In genomic region chr19:48446579-48446978, GRCh38 we compare ENCODE assay signal across 9 cellular contexts. TPM values are rescaled to one million over a fixed set of nuclear protein-coding genes. Genes with fewer than 3 reads are reported as not detected.
DNase-seq lines count a peak whose midpoint lies in the region; ATAC-seq and TF ChIP-seq lines count a peak whose summit lies in the region.
"Had no signal": no experiment of that assay in that cellular context is flagged by ENCODE, and none has a peak within 500 bp of the region (broad histone marks: within the 10 kb centered on the region; RNA-seq: fewer than 3 reads in every experiment).

No MANE protein-coding gene starts in this region.

- H3K27me3 ChIP-seq in colonic mucosa = peaks cover 24% of the 10 kb centered on the region
- H3K27me3 ChIP-seq in naive thymus-derived CD4-positive, alpha-beta T cell (ENCODE audit: control insufficient read depth in 2 of 2, insufficient read depth in 2 of 2, low read length in 2 of 2) = peaks cover 0 to 8% of the 10 kb centered on the region in 2 donors

- POLR2A ChIA-PET in naive thymus-derived CD4-positive, alpha-beta T cell (lab: Charles Lee) = interaction anchor here (0.7 to 2.2 kb wide), 5 partner anchors 22 to 191 kb away, joined by 3 to 5 read pairs (median 3); partner anchors contain the start of genes KDELR1, SYNGR4 and TMEM143

- H3K9ac ChIP-seq in colonic mucosa (ENCODE audit: low read depth in 2 of 2, low read length in 2 of 2) = peak overlapping the region; percentile 74 to 88

- H3K27ac ChIP-seq in KOPT-K1 (ENCODE audit: low read depth, low read length, poor library complexity, severe bottlenecking) (peak overlapping the region; percentile 66), colonic mucosa (no peak overlapping the region)
- H3K27ac ChIP-seq in naive thymus-derived CD4-positive, alpha-beta T cell (ENCODE audit: low read depth, low read length) = peak overlapping the region; percentile 83

- intact Hi-C loops in colonic mucosa (cut with DNase I) = no loop called here
- intact Hi-C loops in naive thymus-derived CD4-positive, alpha-beta T cell (cut with micrococcal nuclease) = loop anchor here in 1 of 2 donors (5.0 kb wide), 1 partner anchor 36 kb away; no protein-coding TSS in a partner anchor

- peak overlapping the region; percentile 97 for H3K4me3 ChIP-seq in AG09309 (ENCODE audit: control insufficient read depth, low read depth, low read length)
- H3K4me3 ChIP-seq in colonic mucosa = peak overlapping the region; percentile 93
- H3K4me3 ChIP-seq in naive thymus-derived CD4-positive, alpha-beta T cell (ENCODE audit: low read length) = peak overlapping the region; percentile 80

- peaks cover 4% of the 10 kb centered on the region for H3K4me1 ChIP-seq in colonic mucosa
- peaks cover 20 to 22% of the 10 kb centered on the region in 2 donors for H3K4me1 ChIP-seq in naive thymus-derived CD4-positive, alpha-beta T cell (ENCODE audit: control insufficient read depth in 2 of 2, insufficient read depth in 2 of 2, low read length in 2 of 2)

- CTCF ChIA-PET in naive thymus-derived CD4-positive, alpha-beta T cell (lab: Charles Lee) = no interaction called here

- H3K9me3 ChIP-seq in KOPT-K1 (ENCODE audit: insufficient read depth, low read length, poor library complexity, severe bottlenecking) = no peaks in the 10 kb centered on the region
- H3K9me3 ChIP-seq in colonic mucosa = no peaks in the 10 kb centered on the region
- H3K9me3 ChIP-seq in naive thymus-derived CD4-positive, alpha-beta T cell (ENCODE audit: control insufficient read depth in 2 of 3, low read length in 3 of 3) = no peaks in the 10 kb centered on the region

- H3K9me3 Mint-ChIP-seq in naive thymus-derived CD4-positive, alpha-beta T cell = no peaks in the 10 kb centered on the region

- TF ChIP-seq CTCF in AG09309 (IDR thresholded peaks at IDR 0.05; ENCODE audit: control insufficient read depth, insufficient read depth, low read depth, low read length, missing control alignments) = no peak
- TF ChIP-seq CTCF in colonic mucosa (IDR thresholded peaks at IDR 0.05) = no peak

- peaks cover 46% of the 10 kb centered on the region for H3K36me3 ChIP-seq in KOPT-K1 (ENCODE audit: insufficient read depth, low read length)
- H3K36me3 ChIP-seq in colonic mucosa = peaks cover 16% of the 10 kb centered on the region
- H3K36me3 ChIP-seq in naive thymus-derived CD4-positive, alpha-beta T cell (ENCODE audit: control insufficient read depth in 2 of 3, insufficient read depth in 3 of 3, low read length in 3 of 3) = peaks cover 11 to 48% (median 24%) of the 10 kb centered on the region in 3 experiments

- H3K4me1 Mint-ChIP-seq in naive thymus-derived CD4-positive, alpha-beta T cell = peaks cover 19 to 44% (median 37%) of the 10 kb centered on the region in 7 donors

- DNase-seq in AG09309 (ENCODE audit: low read depth) (no peak), colonic mucosa (no peak), NCI-H1092 (lab: John Stamatoyannopoulos, UW) (no peak), H4 (ENCODE audit: low spot score) (no peak)
- DNase-seq in naive thymus-derived CD4-positive, alpha-beta T cell = no peak
- no peak for DNase-seq in stimulated activated CD4-positive, alpha-beta T cell treated with anti-CD3 and anti-CD28 coated beads, Interleukin-15, amount 100 ng/mL, for 24 hours
- DNase-seq: NCI-H1436 had no signal

- peaks cover 6 to 26% (median 17%) of the 10 kb centered on the region in 5 donors for H3K27me3 Mint-ChIP-seq in naive thymus-derived CD4-positive, alpha-beta T cell

- peak overlapping the region; percentile 87 to 96 (median 93) for H3K4me3 Mint-ChIP-seq in naive thymus-derived CD4-positive, alpha-beta T cell

- no peak for ATAC-seq in naive thymus-derived CD4-positive, alpha-beta T cell
- no peak for ATAC-seq in HG03439 (IDR thresholded peaks at IDR 0.05; ENCODE audit: unreplicated experiment)

- H3K36me3 Mint-ChIP-seq in naive thymus-derived CD4-positive, alpha-beta T cell = peaks cover 8 to 27% (median 17%) of the 10 kb centered on the region in 5 donors

- peak overlapping the region in 8 of 9 donors; percentile 28 to 96 (median 86) for H3K27ac Mint-ChIP-seq in naive thymus-derived CD4-positive, alpha-beta T cell

RNA-seq across cellular contexts. Expression of gene GRWD1, which starts 0.8 kb away (rescaled TPM):
- total RNA-seq in colonic mucosa = 10 to 100 TPM; 17.0 to 45.8 TPM
- 10 to 100 TPM; 26.1 to 45.8 (median 36.3) TPM for total RNA-seq in naive thymus-derived CD4-positive, alpha-beta T cell
- polyA plus RNA-seq in naive thymus-derived CD4-positive, alpha-beta T cell = 10 to 100 TPM; 42.8 to 51.6 TPM
- 54.8 and 65.5 TPM in 2 replicates for total RNA-seq in H4 (2014; rRNA removed; shearing (Covaris generic))

RNA-seq across cellular contexts. Expression of gene KCNJ14, which starts 8.8 kb away (rescaled TPM):
- under 1 TPM; 0.35 to 0.99 TPM for total RNA-seq in colonic mucosa
- total RNA-seq in naive thymus-derived CD4-positive, alpha-beta T cell = 1 to 10 TPM; 1.5 to 3.9 (median 2.4) TPM
- under 1 TPM; 0.05 to 0.21 TPM for polyA plus RNA-seq in naive thymus-derived CD4-positive, alpha-beta T cell
- 0.23 and 0.41 TPM in 2 replicates for total RNA-seq in H4 (2014; rRNA removed; shearing (Covaris generic))

RNA-seq across cellular contexts. Expression of gene CYTH2, which starts 22.6 kb away (rescaled TPM):
- 10 to 100 TPM; 55.4 to 70.2 TPM for total RNA-seq in colonic mucosa
- 10 to 100 TPM; 41.0 to 82.1 (median 54.9) TPM for total RNA-seq in naive thymus-derived CD4-positive, alpha-beta T cell
- polyA plus RNA-seq in naive thymus-derived CD4-positive, alpha-beta T cell = 10 to 100 TPM; 23.6 to 37.3 TPM
- total RNA-seq in H4 (2014; rRNA removed; shearing (Covaris generic)) = 44.1 and 47.8 TPM in 2 replicates

RNA-seq across cellular contexts. Expression of gene GRIN2D, which starts 53.1 kb away (rescaled TPM):
- under 1 TPM; 0.35 to 0.49 TPM for total RNA-seq in colonic mucosa
- total RNA-seq in naive thymus-derived CD4-positive, alpha-beta T cell = under 1 TPM; 0.08 to 0.39 (median 0.11) TPM
- polyA plus RNA-seq in naive thymus-derived CD4-positive, alpha-beta T cell = not detected
- not detected in 2 replicates for total RNA-seq in H4 (2014; rRNA removed; shearing (Covaris generic))

RNA-seq across cellular contexts. Expression of gene KDELR1, which starts 55.2 kb away (rescaled TPM):
- total RNA-seq in colonic mucosa = 100 to 1,000 TPM; 233 to 249 TPM
- total RNA-seq in naive thymus-derived CD4-positive, alpha-beta T cell = 10 to 100 TPM; 42.7 to 73.9 (median 52.3) TPM
- 10 to 100 TPM; 22.2 to 24.3 TPM for polyA plus RNA-seq in naive thymus-derived CD4-positive, alpha-beta T cell
- total RNA-seq in H4 (2014; rRNA removed; shearing (Covaris generic)) = 127 and 219 TPM in 2 replicates
